12 cellular contexts compared by ENCODE assay signal in the genomic region with DNA sequence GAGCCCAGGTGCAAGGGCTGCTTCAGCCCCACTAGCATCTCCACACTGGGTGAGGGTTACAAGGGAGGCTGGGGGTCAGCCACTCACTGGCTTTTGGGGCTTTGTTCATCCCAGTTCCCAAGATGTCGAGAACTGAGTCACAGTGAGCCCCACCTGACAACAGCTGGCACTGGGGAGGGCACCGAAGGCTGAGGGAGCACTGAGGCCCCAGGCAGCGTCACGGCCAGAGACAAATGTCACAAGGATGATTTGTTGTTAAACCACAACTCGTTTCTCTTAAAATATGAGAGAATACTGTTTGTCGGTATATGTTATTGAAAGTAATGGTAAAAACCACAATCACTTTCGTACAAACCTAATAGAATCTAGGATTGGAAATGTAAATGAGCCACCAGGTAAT.
A peak's percentile ranks its signal among the peaks of the same experiment; 100 is the strongest.
DNase-seq lines count a peak whose midpoint lies in the region; ATAC-seq lines count a peak whose summit lies in the region.
"Had no signal": no experiment of that assay in that cellular context is flagged by ENCODE, and none has a peak within 500 bp of the region (broad histone marks: within the 10 kb centered on the region; RNA-seq: fewer than 3 reads in every experiment).

No MANE protein-coding gene starts in this region.

- peaks cover 82% of the 10 kb centered on the region for H3K36me3 Mint-ChIP-seq in effector memory CD8-positive, alpha-beta T cell (ENCODE audit: insufficient read depth)

- peak overlapping the region; percentile 89 to 95 for H3K27ac Mint-ChIP-seq in effector memory CD8-positive, alpha-beta T cell
- H3K27ac Mint-ChIP-seq: dendritic cell treated with granulocyte-macrophage colony-stimulating factor and Interleukin-4, amounts not matched to agents 40 ng/mL and 50 ng/mL, for 4 days; nephron had no signal

- peaks cover 84 to 93% of the 10 kb centered on the region in 2 donors for H3K4me1 Mint-ChIP-seq in effector memory CD8-positive, alpha-beta T cell (ENCODE audit: low read depth in 2 of 2)

- H3K27ac ChIP-seq in KOPT-K1 (ENCODE audit: low read depth, low read length, poor library complexity, severe bottlenecking): peak overlapping the region; percentile 39
- H3K27ac ChIP-seq: uterus had no signal

- DNase-seq in effector memory CD8-positive, alpha-beta T cell: peak; percentile 43 to 50 (median 46)
- no peak for DNase-seq in NCI-H345 treated with DMSO at 0.1 percent for 48 hours (lab: John Stamatoyannopoulos, UW; ENCODE audit: unreplicated experiment)
- DNase-seq: NCI-H1930, uterus had no signal

- H3K4me3 Mint-ChIP-seq in effector memory CD8-positive, alpha-beta T cell: peak overlapping the region; percentile 49 to 74
- H3K4me3 Mint-ChIP-seq: dendritic cell treated with granulocyte-macrophage colony-stimulating factor and Interleukin-4, amounts not matched to agents 40 ng/mL and 50 ng/mL, for 4 days; nephron had no signal

- H3K27me3 Mint-ChIP-seq in effector memory CD8-positive, alpha-beta T cell: no peaks in the 10 kb centered on the region
- H3K27me3 Mint-ChIP-seq: dendritic cell treated with granulocyte-macrophage colony-stimulating factor and Interleukin-4, amounts not matched to agents 40 ng/mL and 50 ng/mL, for 4 days had no signal

- ATAC-seq in GM18498 (IDR thresholded peaks at IDR 0.05; ENCODE audit: unreplicated experiment) (peak; percentile 50), GM21390 (IDR thresholded peaks at IDR 0.05; ENCODE audit: unreplicated experiment) (peak; percentile 31), HG02678 (IDR thresholded peaks at IDR 0.05; ENCODE audit: unreplicated experiment) (no peak), HG03457 (IDR thresholded peaks at IDR 0.05; ENCODE audit: unreplicated experiment) (no peak), esophagus mucosa (no peak)
- peak; percentile 80 for ATAC-seq in effector memory CD8-positive, alpha-beta T cell (replicated peaks)

- no peaks in the 10 kb centered on the region for H3K9me3 ChIP-seq in KOPT-K1 (ENCODE audit: insufficient read depth, low read length, poor library complexity, severe bottlenecking)
- H3K9me3 ChIP-seq: uterus had no signal

- H3K9me3 Mint-ChIP-seq in effector memory CD8-positive, alpha-beta T cell: no peaks in the 10 kb centered on the region
- H3K9me3 Mint-ChIP-seq: dendritic cell treated with granulocyte-macrophage colony-stimulating factor and Interleukin-4, amounts not matched to agents 40 ng/mL and 50 ng/mL, for 4 days; nephron had no signal

- H3K36me3 ChIP-seq in KOPT-K1 (ENCODE audit: insufficient read depth, low read length): peaks cover 29% of the 10 kb centered on the region
- H3K36me3 ChIP-seq: uterus had no signal

Comparison
In these comparisons a context has a peak if more than half of its experiments do, and no peak if none do; other contexts are left out.
1. ATAC-seq: peak in GM18498 (single experiment), GM21390 (single experiment) and effector memory CD8-positive, alpha-beta T cell (single experiment); none in HG02678 (single experiment), HG03457 (single experiment) and esophagus mucosa (single experiment).